Comparison of ENCODE assay signal across 16 cellular contexts in the genomic region with DNA sequence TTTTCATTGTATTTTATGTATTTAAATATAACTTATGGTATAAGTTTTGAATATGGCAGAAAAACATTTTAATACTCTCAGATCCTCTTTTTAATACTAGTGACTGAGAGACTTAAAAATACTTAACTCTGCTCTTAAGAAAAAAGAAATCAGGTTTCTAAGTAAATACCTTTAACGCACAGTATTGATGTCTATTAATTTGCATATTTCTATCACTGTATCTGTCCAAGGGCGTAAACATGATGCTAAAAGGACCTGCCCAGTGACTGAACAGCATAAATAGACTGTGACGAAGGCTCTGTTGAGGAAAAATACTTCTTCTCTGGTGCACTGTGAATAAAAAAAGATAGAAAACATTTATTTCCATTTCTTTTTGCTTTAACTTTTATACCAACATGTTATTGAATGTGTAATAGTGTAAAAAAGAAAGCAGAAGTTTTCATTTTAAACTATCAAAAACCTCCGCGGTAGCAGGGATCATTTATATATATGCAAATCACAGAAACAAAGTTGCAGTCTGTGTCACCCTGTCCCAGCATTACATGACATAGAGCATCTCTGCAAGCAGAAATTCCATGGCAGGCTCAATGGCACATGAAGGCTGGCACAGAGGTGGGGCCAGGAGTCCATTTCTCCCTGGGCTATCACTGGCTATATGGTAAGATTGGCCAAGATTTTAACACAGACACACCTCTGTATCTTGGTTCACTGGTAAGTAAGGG.
"Had no signal": no experiment of that assay in that cellular context is flagged by ENCODE, and none has a peak within 500 bp of the region (broad histone marks: within the 10 kb centered on the region; RNA-seq: fewer than 3 reads in every experiment).

No MANE protein-coding gene starts in this region.

- H3K27me3 ChIP-seq: adrenal gland, gastroesophageal sphincter, pancreas, tibial nerve, vagina had no signal

- H3K9me3 ChIP-seq: adrenal gland, gastroesophageal sphincter, pancreas, tibial nerve, vagina had no signal

- H3K4me3 ChIP-seq: adrenal gland, gastroesophageal sphincter, pancreas, tibial nerve, vagina had no signal

- H3K4me1 ChIP-seq: adrenal gland, gastroesophageal sphincter, pancreas, tibial nerve, vagina had no signal

- H3K27ac ChIP-seq: adrenal gland, gastroesophageal sphincter, pancreas, tibial nerve, vagina had no signal

- ATAC-seq: gastroesophageal sphincter, left lobe of liver, pancreas had no signal

- DNase-seq: activated CD4-positive, alpha-beta memory T cell treated with anti-CD3 and anti-CD28 coated beads, Interleukin-2, amount 10 ng/mL, durations not matched to agents 7 days and 5 days; activated CD4-positive, alpha-beta T cell treated with anti-CD3 and anti-CD28 coated beads for 4 hours; activated effector memory CD4-positive, alpha-beta T cell treated with anti-CD3 and anti-CD28 coated beads, Interleukin-2, amount 50 U/mL, for 16 hours; activated T-cell treated with anti-CD3 and anti-CD28 coated beads, Interleukin-2, amount 50 U/mL, for 48 hours; adrenal gland; endodermal cell; erythroblast; islet precursor cell; pancreas; stimulated activated CD4-positive, alpha-beta T cell treated with anti-CD3 and anti-CD28 coated beads, Interleukin-4, amount 100 ng/mL, for 1 hour; stimulated activated naive CD4-positive, alpha-beta T cell treated with Interleukin-2 at 50 U/mL for 16 hours; substantia nigra had no signal
